23 cellular contexts compared by ENCODE assay signal in genomic region chr2:24022324-24022974, GRCh38. TPM values are rescaled to one million over a fixed set of nuclear protein-coding genes. Genes with fewer than 3 reads are reported as not detected.
DNase-seq lines count a peak whose midpoint lies in the region; ATAC-seq, FAIRE-seq and TF ChIP-seq lines count a peak whose summit lies in the region.
"Had no signal": no experiment of that assay in that cellular context is flagged by ENCODE, and none has a peak within 500 bp of the region (broad histone marks: within the 10 kb centered on the region; RNA-seq: fewer than 3 reads in every experiment).

No MANE protein-coding gene starts in this region.

- H3K27me3 ChIP-seq in H1 (replicated peaks in 1 of 4; ENCODE audit: control insufficient read depth in 3 of 4, extremely low read depth in 1 of 4, insufficient read depth in 3 of 4, low read length in 3 of 4) (no peaks in the 10 kb centered on the region), liver (ENCODE audit: control insufficient read depth in 4 of 4, insufficient read depth in 4 of 4, low read length in 3 of 4) (no peaks in the 10 kb centered on the region)
- H3K27me3 ChIP-seq: BLaER1 treated with 17β-estradiol and CSF1 and Interleukin-3, amounts not matched to agents 10 nM and 100 nM had no signal

- H3K4me3 ChIP-seq in H1 (ENCODE audit: extremely low read depth in 1 of 4, insufficient read depth in 2 of 4, low read depth in 3 of 4, low read length in 4 of 4) (no peak overlapping the region), liver (ENCODE audit: low read depth in 1 of 3, low read length in 3 of 3) (no peak overlapping the region), foreskin fibroblast (ENCODE audit: low read depth in 1 of 2, low read length in 2 of 2) (no peak overlapping the region)
- H3K4me3 ChIP-seq: A549; BLaER1 treated with 17β-estradiol and CSF1 and Interleukin-3, amounts not matched to agents 10 nM and 100 nM; HAP-1 had no signal

- H4K8ac ChIP-seq in H1 (ENCODE audit: extremely low read depth, insufficient read depth, low read length), result no peak overlapping the region

- TF ChIP-seq RAD21 in H1 (IDR thresholded peaks at IDR 0.05 in 1 of 2, conservative IDR thresholded peaks at IDR 0.05 in 1 of 2; ENCODE audit: low read depth in 2 of 2, low read length in 2 of 2) (no peak), liver (IDR thresholded peaks at IDR 0.05) (no peak)

- H3K79me2 ChIP-seq in H1 (ENCODE audit: control insufficient read depth in 1 of 2, insufficient read depth in 2 of 2, low read length in 2 of 2), result peaks cover 0 to 5% of the 10 kb centered on the region in 2 experiments; a peak in 1 of 4 replicates

- TF ChIP-seq EP300 in H1 (IDR thresholded peaks at IDR 0.05; ENCODE audit: borderline replicate concordance in 1 of 2, low read depth in 2 of 2, low read length in 2 of 2), result no peak

- H3K4me2 ChIP-seq in H1 (ENCODE audit: insufficient read depth in 1 of 2, low read depth in 2 of 2, low read length in 2 of 2), result no peak overlapping the region
- H3K4me2 ChIP-seq: A549; BLaER1 treated with 17β-estradiol and CSF1 and Interleukin-3, amounts not matched to agents 10 nM and 100 nM had no signal

- no peak overlapping the region for H2BK12ac ChIP-seq in H1 (ENCODE audit: low read depth, low read length)

- CTCF ChIA-PET in H1 (lab: Charles Lee; ENCODE audit: partially characterized antibody), result interaction anchor here (0.5 to 3.4 kb wide), 15 partner anchors 8 to 198 kb away, joined by 3 to 31 read pairs (median 3); partner anchors contain the start of genes MFSD2B and TP53I3

- H4K91ac ChIP-seq in H1 (replicated peaks; ENCODE audit: insufficient read length, low read length), result no peak overlapping the region

- no peak overlapping the region; the same call in 1 of the 2 replicates for H3K27ac ChIP-seq in H1 (ENCODE audit: low read depth, low read length)
- no peak overlapping the region for H3K27ac ChIP-seq in liver (ENCODE audit: low read depth in 1 of 2, low read length in 2 of 2)
- H3K27ac ChIP-seq: BLaER1 treated with 17β-estradiol and CSF1 and Interleukin-3, amounts not matched to agents 10 nM and 100 nM; RWPE1 had no signal

- peak overlapping the region; percentile 67; the same call in 1 of the 2 replicates for H2BK5ac ChIP-seq in H1 (ENCODE audit: low read depth, low read length)

- ATAC-seq in stimulated activated naive B cell treated with anti-CD40 and anti-IgM and Interleukin-4, amounts not matched to agents 10 μg/mL and 1 μg/mL and 100 μg/mL, for 72 hours (replicated peaks), result no peak
- ATAC-seq in GM21423 (IDR thresholded peaks at IDR 0.05; ENCODE audit: unreplicated experiment), result no peak

- no peak overlapping the region for H2BK120ac ChIP-seq in H1 (replicated peaks; ENCODE audit: low read depth, low read length)

- no peak overlapping the region for H3K14ac ChIP-seq in H1 (ENCODE audit: insufficient read length)

- H2AFZ ChIP-seq in H1 (ENCODE audit: low read length), result no peak overlapping the region

- H3K36me3 ChIP-seq in H1 (ENCODE audit: control insufficient read depth in 2 of 4, insufficient read depth in 4 of 4, low read length in 3 of 4) (peaks cover 0 to 14% (median 3%) of the 10 kb centered on the region in 4 experiments; a peak in 3 of 8 replicates), liver (ENCODE audit: control insufficient read depth in 4 of 4, insufficient read depth in 3 of 4, low read depth in 1 of 4, low read length in 3 of 4) (peaks cover 0 to 10% (median 1%) of the 10 kb centered on the region in 4 donors)

- H2BK15ac ChIP-seq in H1 (ENCODE audit: low read length), result no peak overlapping the region; the same call in 1 of the 2 replicates

- no peak overlapping the region for H3K4ac ChIP-seq in H1 (replicated peaks; ENCODE audit: insufficient read length, low read depth, low read length)

- no peak overlapping the region for H3K23ac ChIP-seq in H1 (ENCODE audit: insufficient read length)

- no peak overlapping the region for H3K4me3 Mint-ChIP-seq in stimulated activated naive B cell treated with anti-CD40 and anti-IgM and Interleukin-4, amounts not matched to agents 10 μg/mL and 1 μg/mL and 100 μg/mL, for 72 hours
- H3K4me3 Mint-ChIP-seq: CD4-positive, alpha-beta T cell; HFFc6 had no signal

- DNase-seq in HTR-8/SVneo (ENCODE audit: insufficient read length, low spot score) (no peak), H1 (ENCODE audit: low read depth in 1 of 2, low spot score in 2 of 2) (no peak), foreskin fibroblast (no peak)
- DNase-seq in stimulated activated naive B cell treated with anti-CD40 and anti-IgM and Interleukin-4, amounts not matched to agents 10 μg/mL and 1 μg/mL and 100 μg/mL, for 72 hours, result no peak
- DNase-seq in stimulated activated CD4-positive, alpha-beta T cell treated with anti-CD3 and anti-CD28 coated beads, Interleukin-15, amount 100 ng/mL, for 24 hours, result no peak
- DNase-seq: AML-193; CD4-positive, alpha-beta T cell; HFFc6; NCI-H1048; NCI-H1417; NCI-H1694; NCI-H2029 treated with DMSO at 0.1 percent for 48 hours; NCI-H510A; NCI-H69; SHP77 had no signal

- WGBS in H1 (ENCODE audit: extremely low coverage in 1 of 2, insufficient coverage in 1 of 2, insufficient read length in 1 of 2, insufficient replicate concordance in 2 of 2, low coverage in 1 of 2, low lambda C conversion rate in 2 of 2, missing lambda C conversion rate in 1 of 2), 2 experiments, result 90% methylated on average over 14 of the region's 14 CpGs; no CpG with 5 or more reads in 1 of the 2 experiments
- WGBS in liver, result 85% methylated on average over 14 of the region's 14 CpGs

- TF ChIP-seq CTCF in H1 (IDR thresholded peaks at IDR 0.05; ENCODE audit: control extremely low read depth in 1 of 3, insufficient read depth in 1 of 3, low read depth in 1 of 3, low read length in 3 of 3), result no peak
- TF ChIP-seq CTCF in liver (IDR thresholded peaks at IDR 0.05; ENCODE audit: low read depth, low read length, missing input control), result no peak
- no peak for TF ChIP-seq CTCF in foreskin fibroblast (IDR thresholded peaks at IDR 0.05; ENCODE audit: low read depth, low read length)

- peaks cover 30 to 34% of the 10 kb centered on the region in 2 donors for H3K36me3 Mint-ChIP-seq in stimulated activated naive B cell treated with anti-CD40 and anti-IgM and Interleukin-4, amounts not matched to agents 10 μg/mL and 1 μg/mL and 100 μg/mL, for 72 hours

- no peak for TF ChIP-seq POLR2A in H1 (IDR thresholded peaks at IDR 0.05; ENCODE audit: control extremely low read depth in 1 of 2, low read depth in 2 of 2, low read length in 2 of 2)

- no peak overlapping the region for H3K18ac ChIP-seq in H1 (ENCODE audit: extremely low read depth, low read length)

- peak; percentile 63 for FAIRE-seq in HTR-8/SVneo (lab: Jason Lieb, UNC)
- no peak for FAIRE-seq in H1 (lab: Jason Lieb, UNC)
- FAIRE-seq: A549, D721Med had no signal

- H3K23me2 ChIP-seq in H1 (ENCODE audit: low read depth, low read length), result no peaks in the 10 kb centered on the region

- H4K5ac ChIP-seq in H1 (ENCODE audit: insufficient read length, low read depth, low read length), result no peak overlapping the region

- H3K27ac Mint-ChIP-seq in stimulated activated naive B cell treated with anti-CD40 and anti-IgM and Interleukin-4, amounts not matched to agents 10 μg/mL and 1 μg/mL and 100 μg/mL, for 72 hours, result peak overlapping the region; percentile 90
- H3K27ac Mint-ChIP-seq: CD4-positive, alpha-beta T cell; HFFc6 had no signal

- no peak overlapping the region for H2AK5ac ChIP-seq in H1 (ENCODE audit: low read depth, low read length)

- H3K56ac ChIP-seq in H1 (replicated peaks; ENCODE audit: insufficient read length, low read depth, low read length), result no peak overlapping the region

- H3K9me3 ChIP-seq in H1 (ENCODE audit: insufficient read depth in 2 of 2, low read depth in 1 of 2, low read length in 1 of 2) (no peaks in the 10 kb centered on the region), liver (ENCODE audit: control insufficient read depth in 4 of 4, low read length in 3 of 4) (no peaks in the 10 kb centered on the region)
- H3K9me3 ChIP-seq: A549; BLaER1 treated with 17β-estradiol and CSF1 and Interleukin-3, amounts not matched to agents 10 nM and 100 nM; HAP-1 had no signal

- H3K9ac ChIP-seq in H1 (replicated peaks in 1 of 4; ENCODE audit: extremely low read depth in 1 of 4, low read depth in 3 of 4, low read length in 3 of 4), result no peak overlapping the region
- H3K9ac ChIP-seq in liver (ENCODE audit: low read depth in 1 of 2, low read length in 2 of 2), result no peak overlapping the region
- H3K9ac ChIP-seq: BLaER1 treated with 17β-estradiol and CSF1 and Interleukin-3, amounts not matched to agents 10 nM and 100 nM had no signal

- H3K79me1 ChIP-seq in H1 (ENCODE audit: low read depth, low read length), result peaks cover 6% of the 10 kb centered on the region; the same call in 1 of the 2 replicates

- no peak overlapping the region for H2BK20ac ChIP-seq in H1 (ENCODE audit: low read length)

- H3K4me1 ChIP-seq in H1 (replicated peaks in 1 of 4; ENCODE audit: control insufficient read depth in 3 of 4, insufficient read depth in 4 of 4, low read length in 3 of 4), result peaks cover 12 to 33% (median 22%) of the 10 kb centered on the region in 4 experiments
- H3K4me1 ChIP-seq in liver (ENCODE audit: control insufficient read depth in 4 of 4, insufficient read depth in 4 of 4, low read length in 3 of 4), result no peaks in the 10 kb centered on the region
- H3K4me1 ChIP-seq: BLaER1 treated with 17β-estradiol and CSF1 and Interleukin-3, amounts not matched to agents 10 nM and 100 nM had no signal

- H4K20me1 ChIP-seq in H1 (replicated peaks in 1 of 2; ENCODE audit: control insufficient read depth in 1 of 2, insufficient read depth in 2 of 2, low read length in 2 of 2), result no peaks in the 10 kb centered on the region

- POLR2A ChIA-PET in H1 (lab: Charles Lee; ENCODE audit: partially characterized antibody), result interaction anchor here (1.0 to 2.1 kb wide), 5 partner anchors 13 to 96 kb away, joined by 3 to 8 read pairs (median 7); partner anchors contain the start of genes ATAD2B and MFSD2B

- H3K4me1 Mint-ChIP-seq in stimulated activated naive B cell treated with anti-CD40 and anti-IgM and Interleukin-4, amounts not matched to agents 10 μg/mL and 1 μg/mL and 100 μg/mL, for 72 hours, result peaks cover 0 to 4% of the 10 kb centered on the region in 2 donors

- no peaks in the 10 kb centered on the region for H3K27me3 Mint-ChIP-seq in stimulated activated naive B cell treated with anti-CD40 and anti-IgM and Interleukin-4, amounts not matched to agents 10 μg/mL and 1 μg/mL and 100 μg/mL, for 72 hours
- H3K27me3 Mint-ChIP-seq: CD4-positive, alpha-beta T cell had no signal

- H3K9me3 Mint-ChIP-seq in stimulated activated naive B cell treated with anti-CD40 and anti-IgM and Interleukin-4, amounts not matched to agents 10 μg/mL and 1 μg/mL and 100 μg/mL, for 72 hours, result no peaks in the 10 kb centered on the region
- H3K9me3 Mint-ChIP-seq: CD4-positive, alpha-beta T cell; HFFc6 had no signal

RNA-seq across cellular contexts. Expression of gene MFSD2B, which starts 12.6 kb away (rescaled TPM):
- total RNA-seq in H1 (2021; fragmentation: NEBNext Ultra II Directional; extraction: Animal tissue kit (Norgen Biotek cat#: 25700)), result 0.48 and 1.1 TPM in 2 replicates
- 0.33 and 0.46 TPM in 2 replicates for polyA plus RNA-seq in H1 (2011; rRNA removed)
- 0.16 TPM for polyA plus RNA-seq in H1 (2011; cell fraction: cytosol; rRNA removed)
- 0.81 TPM for polyA plus RNA-seq in H1 (2011; cell fraction: nucleus; rRNA removed)
- polyA plus RNA-seq in H1 (2012, experiment 1 of 2), result 0.17 to 2.4 TPM (median 1.1 TPM) in 4 replicates
- polyA plus RNA-seq in H1 (2012, experiment 2 of 2), result 0.31 TPM
- polyA plus RNA-seq in H1 (2013, experiment 1 of 2), result 0.59 TPM
- polyA plus RNA-seq in H1 (2013, experiment 2 of 2), result 0.44 TPM
- 0.17 and 1.4 TPM in 2 replicates for polyA minus RNA-seq in H1 (2011; rRNA and poly(A)+ RNA removed)
- not detected for polyA minus RNA-seq in H1 (2011; cell fraction: cytosol; rRNA and poly(A)+ RNA removed)
- 0.20 TPM for polyA minus RNA-seq in H1 (2011; cell fraction: nucleus; rRNA and poly(A)+ RNA removed)
- 10 to 100 TPM in 1 of 2 donors, under 1 TPM in 1; 0.08 to 26.1 TPM for total RNA-seq in liver
- polyA plus RNA-seq in liver, result under 1 TPM; 0.02 to 0.36 TPM
- total RNA-seq: SK-MEL-5 had no signal

RNA-seq across cellular contexts. Expression of gene WDCP, which starts 24.7 kb away (rescaled TPM):
- 37.6 and 40.1 TPM in 2 replicates for total RNA-seq in H1 (2021; fragmentation: NEBNext Ultra II Directional; extraction: Animal tissue kit (Norgen Biotek cat#: 25700))
- 18.0 and 19.2 TPM in 2 replicates for polyA plus RNA-seq in H1 (2011; rRNA removed)
- 21.5 TPM for polyA plus RNA-seq in H1 (2011; cell fraction: cytosol; rRNA removed)
- polyA plus RNA-seq in H1 (2011; cell fraction: nucleus; rRNA removed), result 22.9 TPM
- 18.2 to 21.5 TPM (median 20.2 TPM) in 4 replicates for polyA plus RNA-seq in H1 (2012, experiment 1 of 2)
- 1.3 TPM for polyA plus RNA-seq in H1 (2012, experiment 2 of 2)
- polyA plus RNA-seq in H1 (2013, experiment 1 of 2), result 15.0 TPM
- 15.4 TPM for polyA plus RNA-seq in H1 (2013, experiment 2 of 2)
- polyA minus RNA-seq in H1 (2011; rRNA and poly(A)+ RNA removed), result 119 and 146 TPM in 2 replicates
- polyA minus RNA-seq in H1 (2011; cell fraction: cytosol; rRNA and poly(A)+ RNA removed), result 14.8 TPM
- 20.8 TPM for polyA minus RNA-seq in H1 (2011; cell fraction: nucleus; rRNA and poly(A)+ RNA removed)
- total RNA-seq in liver, result 1 to 10 TPM; 6.0 TPM
- polyA plus RNA-seq in liver, result 1 to 10 TPM; 2.0 to 2.9 TPM

RNA-seq across cellular contexts. Expression of gene FKBP1B, which starts 27.1 kb away (rescaled TPM):
- total RNA-seq in H1 (2021; fragmentation: NEBNext Ultra II Directional; extraction: Animal tissue kit (Norgen Biotek cat#: 25700)), result 47.6 and 50.8 TPM in 2 replicates
- polyA plus RNA-seq in H1 (2011; rRNA removed) (135 and 151 TPM in 2 replicates), liver (10 to 100 TPM in 1 of 2 donors, 1 to 10 TPM in 1; 7.8 to 15.3 TPM)
- 115 TPM for polyA plus RNA-seq in H1 (2011; cell fraction: cytosol; rRNA removed)
- 66.1 TPM for polyA plus RNA-seq in H1 (2011; cell fraction: nucleus; rRNA removed)
- 66.5 to 71.0 TPM (median 68.8 TPM) in 4 replicates for polyA plus RNA-seq in H1 (2012, experiment 1 of 2)
- 56.0 TPM for polyA plus RNA-seq in H1 (2012, experiment 2 of 2)
- polyA plus RNA-seq in H1 (2013, experiment 1 of 2), result 49.8 TPM
- polyA plus RNA-seq in H1 (2013, experiment 2 of 2), result 49.9 TPM
- 55.8 and 56.9 TPM in 2 replicates for polyA minus RNA-seq in H1 (2011; rRNA and poly(A)+ RNA removed)
- polyA minus RNA-seq in H1 (2011; cell fraction: cytosol; rRNA and poly(A)+ RNA removed), result 18.5 TPM
- 17.9 TPM for polyA minus RNA-seq in H1 (2011; cell fraction: nucleus; rRNA and poly(A)+ RNA removed)
- total RNA-seq in liver, result 10 to 100 TPM in 1 of 2 donors, 1 to 10 TPM in 1; 3.6 to 23.6 TPM

RNA-seq across cellular contexts. Expression of gene SF3B6, which starts 53.7 kb away (rescaled TPM):
- 126 and 127 TPM in 2 replicates for total RNA-seq in H1 (2021; fragmentation: NEBNext Ultra II Directional; extraction: Animal tissue kit (Norgen Biotek cat#: 25700))
- polyA plus RNA-seq in H1 (2011; rRNA removed) (86.6 and 155 TPM in 2 replicates), liver (100 to 1,000 TPM in 1 of 2 donors, 10 to 100 TPM in 1; 64.6 to 104 TPM)
- 176 TPM for polyA plus RNA-seq in H1 (2011; cell fraction: cytosol; rRNA removed)
- 33.1 TPM for polyA plus RNA-seq in H1 (2011; cell fraction: nucleus; rRNA removed)
- polyA plus RNA-seq in H1 (2012, experiment 1 of 2), result 105 to 184 TPM (median 117 TPM) in 4 replicates
- polyA plus RNA-seq in H1 (2012, experiment 2 of 2), result 246 TPM
- 180 TPM for polyA plus RNA-seq in H1 (2013, experiment 1 of 2)
- 197 TPM for polyA plus RNA-seq in H1 (2013, experiment 2 of 2)
- polyA minus RNA-seq in H1 (2011; rRNA and poly(A)+ RNA removed), result 21.8 and 39.5 TPM in 2 replicates
- polyA minus RNA-seq in H1 (2011; cell fraction: cytosol; rRNA and poly(A)+ RNA removed), result 36.9 TPM
- polyA minus RNA-seq in H1 (2011; cell fraction: nucleus; rRNA and poly(A)+ RNA removed), result 22.6 TPM
- total RNA-seq in liver, result 10 to 100 TPM; 31.0 to 86.6 TPM
